In the genomic region with DNA sequence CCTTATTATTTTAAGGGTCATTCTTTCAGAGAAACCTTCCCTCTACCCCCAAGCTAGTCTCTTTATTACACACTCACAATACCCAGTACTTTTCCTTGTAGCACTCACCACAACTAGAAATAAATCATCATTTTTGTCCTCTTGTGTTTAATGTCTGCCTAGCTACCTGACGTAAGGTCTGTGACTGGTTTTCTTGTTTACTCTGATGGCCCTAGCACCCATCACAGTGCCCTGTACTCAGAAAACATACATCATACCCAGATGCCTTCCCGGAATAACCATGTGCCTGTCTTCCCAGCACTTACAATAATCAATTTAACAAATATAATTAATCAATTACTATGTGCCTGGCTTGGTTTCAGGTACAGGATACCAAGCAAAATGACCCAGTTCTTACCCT, we compare ENCODE assay signal across 10 cellular contexts. TPM values are rescaled to one million over a fixed set of nuclear protein-coding genes. Genes with fewer than 3 reads are reported as not detected.
DNase-seq lines count a peak whose midpoint lies in the region; ATAC-seq and TF ChIP-seq lines count a peak whose summit lies in the region.
"Had no signal": no experiment of that assay in that cellular context is flagged by ENCODE, and none has a peak within 500 bp of the region (broad histone marks: within the 10 kb centered on the region; RNA-seq: fewer than 3 reads in every experiment).

No MANE protein-coding gene starts in this region.

- H3K27me3 ChIP-seq in left ventricle myocardium inferior (ENCODE audit: low read depth), result no peaks in the 10 kb centered on the region
- H3K27me3 ChIP-seq in effector memory CD4-positive, alpha-beta T cell (replicated peaks; ENCODE audit: control insufficient read depth, insufficient read depth, low read length, poor library complexity, severe bottlenecking), result no peaks in the 10 kb centered on the region

- H3K27ac Mint-ChIP-seq in activated naive CD8-positive, alpha-beta T cell treated with anti-CD3 and anti-CD28 coated beads, Interleukin-2, amount 50 U/mL, for 24 hours, result peak overlapping the region; percentile 100

- H3K4me1 ChIP-seq in left ventricle myocardium inferior (peaks cover 44% of the 10 kb centered on the region), urinary bladder (ENCODE audit: insufficient read depth) (peaks cover 2% of the 10 kb centered on the region)
- H3K4me1 ChIP-seq in effector memory CD4-positive, alpha-beta T cell (ENCODE audit: control insufficient read depth, insufficient read depth, low read length, poor library complexity, severe bottlenecking), result peaks cover 19% of the 10 kb centered on the region

- H3K27ac ChIP-seq in left ventricle myocardium inferior (replicated peaks) (peak overlapping the region; percentile 49), urinary bladder (ENCODE audit: low read depth) (peak overlapping the region; percentile 39)
- no peak overlapping the region for H3K27ac ChIP-seq in effector memory CD4-positive, alpha-beta T cell (ENCODE audit: insufficient read depth, low read length, poor library complexity, severe bottlenecking)

- no peaks in the 10 kb centered on the region for H3K27me3 Mint-ChIP-seq in activated naive CD8-positive, alpha-beta T cell treated with anti-CD3 and anti-CD28 coated beads, Interleukin-2, amount 50 U/mL, for 24 hours

- peaks cover 7% of the 10 kb centered on the region for H3K36me3 Mint-ChIP-seq in activated naive CD8-positive, alpha-beta T cell treated with anti-CD3 and anti-CD28 coated beads, Interleukin-2, amount 50 U/mL, for 24 hours (ENCODE audit: low read depth)
- H3K36me3 Mint-ChIP-seq: naive B cell had no signal

- H3K36me3 ChIP-seq in left ventricle myocardium inferior (no peaks in the 10 kb centered on the region), urinary bladder (ENCODE audit: insufficient read depth) (no peaks in the 10 kb centered on the region)
- H3K36me3 ChIP-seq in effector memory CD4-positive, alpha-beta T cell (ENCODE audit: control insufficient read depth, insufficient read depth, low read length), result no peaks in the 10 kb centered on the region

- peaks cover 7% of the 10 kb centered on the region for H3K9me3 Mint-ChIP-seq in activated naive CD8-positive, alpha-beta T cell treated with anti-CD3 and anti-CD28 coated beads, Interleukin-2, amount 50 U/mL, for 24 hours
- H3K9me3 Mint-ChIP-seq: naive B cell had no signal

- peak; percentile 43 for ATAC-seq in activated naive CD8-positive, alpha-beta T cell treated with anti-CD3 and anti-CD28 coated beads, Interleukin-2, amount 50 U/mL, for 24 hours

- WGBS in urinary bladder, result 77% methylated on average over 2 of the region's 2 CpGs

- H3K4me3 ChIP-seq in left ventricle myocardium inferior (no peak overlapping the region), urinary bladder (ENCODE audit: low read depth, low read length) (no peak overlapping the region)
- H3K4me3 ChIP-seq in effector memory CD4-positive, alpha-beta T cell (ENCODE audit: insufficient read depth, low read depth, low read length, poor library complexity, severe bottlenecking), result no peak overlapping the region

- DNase-seq in left ventricle myocardium inferior, result no peak
- DNase-seq in cardiac septum (ENCODE audit: low spot score), result no peak
- no peak for DNase-seq in activated naive CD8-positive, alpha-beta T cell treated with anti-CD3 and anti-CD28 coated beads, Interleukin-2, amount 50 U/mL, for 24 hours
- DNase-seq in kidney tubule cell (ENCODE audit: low spot score), result peak; percentile 74
- no peak for DNase-seq in DMS153 treated with DMSO at 0.1 percent for 48 hours (lab: John Stamatoyannopoulos, UW; ENCODE audit: unreplicated experiment)
- no peak for DNase-seq in effector memory CD4-positive, alpha-beta T cell
- no peak for DNase-seq in anterior cingulate cortex (lab: John Stamatoyannopoulos, UW)
- DNase-seq: DMS 273 treated with DMSO at 0.1 percent for 48 hours, naive B cell had no signal

- no peak for TF ChIP-seq CTCF in left ventricle myocardium inferior (IDR thresholded peaks at IDR 0.05; ENCODE audit: borderline replicate concordance)

- H3K9me3 ChIP-seq in left ventricle myocardium inferior (replicated peaks), result no peaks in the 10 kb centered on the region
- no peaks in the 10 kb centered on the region for H3K9me3 ChIP-seq in effector memory CD4-positive, alpha-beta T cell (ENCODE audit: control insufficient read depth, low read length)

- H3K4me3 Mint-ChIP-seq in activated naive CD8-positive, alpha-beta T cell treated with anti-CD3 and anti-CD28 coated beads, Interleukin-2, amount 50 U/mL, for 24 hours, result peak overlapping the region; percentile 73
- H3K4me3 Mint-ChIP-seq: naive B cell had no signal

- intact Hi-C loops in left ventricle myocardium inferior (cut with micrococcal nuclease), result no loop called here
- intact Hi-C loops in cardiac septum (cut with DNase I), result no loop called here

- peaks cover 82% of the 10 kb centered on the region for H3K4me1 Mint-ChIP-seq in activated naive CD8-positive, alpha-beta T cell treated with anti-CD3 and anti-CD28 coated beads, Interleukin-2, amount 50 U/mL, for 24 hours

RNA-seq across cellular contexts. Expression of gene IER3, which starts 25.8 kb away (rescaled TPM):
- total RNA-seq in left ventricle myocardium inferior (41.4 TPM), cardiac septum (285 TPM), urinary bladder (4.8 TPM)
- polyA plus RNA-seq in urinary bladder, result 71.9 TPM

RNA-seq across cellular contexts. Expression of gene FLOT1, which starts 27.7 kb away (rescaled TPM):
- total RNA-seq in left ventricle myocardium inferior, result 223 TPM
- total RNA-seq in cardiac septum, result 251 TPM
- 40.0 TPM for total RNA-seq in urinary bladder
- 298 TPM for polyA plus RNA-seq in urinary bladder

RNA-seq across cellular contexts. Expression of gene TUBB, which starts 50.0 kb away (rescaled TPM):
- 187 TPM for total RNA-seq in left ventricle myocardium inferior
- 215 TPM for total RNA-seq in cardiac septum
- 376 TPM for total RNA-seq in urinary bladder
- 332 TPM for polyA plus RNA-seq in urinary bladder

RNA-seq across cellular contexts. Expression of gene MDC1, which starts 53.1 kb away (rescaled TPM):
- 14.1 TPM for total RNA-seq in left ventricle myocardium inferior
- 23.1 TPM for total RNA-seq in cardiac septum
- total RNA-seq in urinary bladder, result 9.8 TPM
- 18.3 TPM for polyA plus RNA-seq in urinary bladder
